ENCODE assay signal across 9 cellular contexts in the genomic region with DNA sequence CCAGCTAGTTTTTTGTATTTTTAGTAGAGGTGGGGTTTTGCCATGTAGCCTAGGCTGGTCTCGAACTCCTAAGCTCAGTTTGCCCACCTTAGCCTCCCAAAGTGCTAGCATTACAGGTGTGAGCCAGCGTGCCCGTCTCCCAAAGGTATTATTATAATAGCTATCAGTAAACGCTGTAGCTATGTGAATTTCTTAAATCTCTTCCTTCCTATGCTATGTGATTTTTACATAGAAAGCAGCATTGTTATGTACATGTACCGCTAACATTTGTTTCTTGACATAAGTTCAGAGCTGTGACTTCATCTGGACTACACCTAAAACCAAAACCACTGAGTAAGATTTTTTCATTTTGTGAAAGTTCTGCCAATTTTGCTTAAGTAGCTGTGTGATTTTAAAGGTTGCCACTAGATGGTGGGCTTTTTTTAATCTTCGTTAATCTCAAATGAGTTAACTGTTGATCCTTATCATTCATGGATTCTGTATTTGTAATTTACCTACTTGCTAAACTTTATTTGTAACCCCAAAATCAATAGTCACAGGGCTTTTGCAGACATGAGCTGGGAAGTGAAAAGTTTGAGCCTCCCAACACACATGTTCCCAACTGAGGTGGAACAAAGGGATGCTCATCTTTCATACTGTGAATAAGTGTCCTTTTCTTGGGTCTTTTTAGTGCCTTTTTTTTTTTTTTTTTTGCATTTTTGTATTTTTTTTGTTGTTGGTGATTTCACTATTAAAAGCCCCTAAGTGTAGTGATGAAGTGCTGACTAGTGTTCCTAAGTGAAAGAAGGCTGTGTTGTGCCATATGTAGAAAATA. TPM values are rescaled to one million over a fixed set of nuclear protein-coding genes. Genes with fewer than 3 reads are reported as not detected.
DNase-seq lines count a peak whose midpoint lies in the region; ATAC-seq and TF ChIP-seq lines count a peak whose summit lies in the region.
"Had no signal": no experiment of that assay in that cellular context is flagged by ENCODE, and none has a peak within 500 bp of the region (broad histone marks: within the 10 kb centered on the region; RNA-seq: fewer than 3 reads in every experiment).

No MANE protein-coding gene starts in this region.

- no peaks in the 10 kb centered on the region for H3K27me3 Mint-ChIP-seq in CD8-positive, alpha-beta T cell (ENCODE audit: low read depth)
- no peaks in the 10 kb centered on the region for H3K27me3 Mint-ChIP-seq in chondrocyte (ENCODE audit: low read depth)
- H3K27me3 Mint-ChIP-seq in natural killer cell treated with Interleukin-12 subunit alpha and Interleukin-12 subunit beta and Interleukin-15 and Interleukin-18, amount 100 ng/mL, for 72 hours = no peaks in the 10 kb centered on the region
- no peaks in the 10 kb centered on the region for H3K27me3 Mint-ChIP-seq in activated CD4-positive, alpha-beta memory T cell treated with anti-CD3 and anti-CD28 coated beads for 36 hours

- CTCF ChIA-PET in CD8-positive, alpha-beta T cell (lab: Charles Lee) = no interaction called here
- CTCF ChIA-PET in activated CD4-positive, alpha-beta memory T cell treated with anti-CD3 and anti-CD28 coated beads for 36 hours (lab: Charles Lee) = interaction anchor here (0.7 to 1.4 kb wide), 9 partner anchors 20 to 714 kb away, joined by 3 to 8 read pairs (median 4); no protein-coding TSS in a partner anchor

- POLR2A ChIA-PET in CD8-positive, alpha-beta T cell (lab: Charles Lee) = no interaction called here
- POLR2A ChIA-PET in activated CD4-positive, alpha-beta memory T cell treated with anti-CD3 and anti-CD28 coated beads for 36 hours (lab: Charles Lee) = no interaction called here

- no peaks in the 10 kb centered on the region for H3K27me3 ChIP-seq in CD8-positive, alpha-beta T cell (ENCODE audit: insufficient read depth, low read length)
- no peaks in the 10 kb centered on the region for H3K27me3 ChIP-seq in H7 (ENCODE audit: control insufficient read depth, insufficient read depth, low read length)

- H3K9me3 Mint-ChIP-seq in CD8-positive, alpha-beta T cell = no peaks in the 10 kb centered on the region
- no peaks in the 10 kb centered on the region for H3K9me3 Mint-ChIP-seq in chondrocyte (ENCODE audit: low read depth)
- H3K9me3 Mint-ChIP-seq in natural killer cell treated with Interleukin-12 subunit alpha and Interleukin-12 subunit beta and Interleukin-15 and Interleukin-18, amount 100 ng/mL, for 72 hours = no peaks in the 10 kb centered on the region
- H3K9me3 Mint-ChIP-seq in activated CD4-positive, alpha-beta memory T cell treated with anti-CD3 and anti-CD28 coated beads for 36 hours = no peaks in the 10 kb centered on the region

- peak; percentile 30 for TF ChIP-seq CTCF in CD8-positive, alpha-beta T cell (IDR thresholded peaks at IDR 0.05)
- TF ChIP-seq CTCF in LNCaP clone FGC (IDR thresholded peaks at IDR 0.05; ENCODE audit: control insufficient read depth, extremely low read depth, insufficient read depth) (peak; percentile 35), chondrocyte (IDR thresholded peaks at IDR 0.05) (peak; percentile 81)

- no peaks in the 10 kb centered on the region for H3K4me1 Mint-ChIP-seq in CD8-positive, alpha-beta T cell (ENCODE audit: low read depth)
- H3K4me1 Mint-ChIP-seq in chondrocyte (ENCODE audit: low read depth) = no peaks in the 10 kb centered on the region
- peaks cover 9 to 14% of the 10 kb centered on the region in 2 donors for H3K4me1 Mint-ChIP-seq in natural killer cell treated with Interleukin-12 subunit alpha and Interleukin-12 subunit beta and Interleukin-15 and Interleukin-18, amount 100 ng/mL, for 72 hours (ENCODE audit: low read depth in 2 of 2)
- peaks cover 14% of the 10 kb centered on the region for H3K4me1 Mint-ChIP-seq in activated CD4-positive, alpha-beta memory T cell treated with anti-CD3 and anti-CD28 coated beads for 36 hours (ENCODE audit: low read depth)

- H3K4me3 ChIP-seq in CD8-positive, alpha-beta T cell (ENCODE audit: low read depth, low read length) = no peak overlapping the region
- H3K4me3 ChIP-seq in LNCaP clone FGC (ENCODE audit: low read depth, low read length) (no peak overlapping the region), H7 (ENCODE audit: insufficient read depth, low read depth, low read length) (no peak overlapping the region)

- peaks cover 82% of the 10 kb centered on the region for H3K36me3 Mint-ChIP-seq in CD8-positive, alpha-beta T cell
- peaks cover 38% of the 10 kb centered on the region for H3K36me3 Mint-ChIP-seq in chondrocyte (ENCODE audit: low read depth)
- peaks cover 28% of the 10 kb centered on the region for H3K36me3 Mint-ChIP-seq in natural killer cell treated with Interleukin-12 subunit alpha and Interleukin-12 subunit beta and Interleukin-15 and Interleukin-18, amount 100 ng/mL, for 72 hours
- peaks cover 38% of the 10 kb centered on the region for H3K36me3 Mint-ChIP-seq in activated CD4-positive, alpha-beta memory T cell treated with anti-CD3 and anti-CD28 coated beads for 36 hours

- no peak overlapping the region for H3K4me3 Mint-ChIP-seq in CD8-positive, alpha-beta T cell
- H3K4me3 Mint-ChIP-seq in chondrocyte (ENCODE audit: unreplicated experiment) = no peak overlapping the region
- H3K4me3 Mint-ChIP-seq in natural killer cell treated with Interleukin-12 subunit alpha and Interleukin-12 subunit beta and Interleukin-15 and Interleukin-18, amount 100 ng/mL, for 72 hours = no peak overlapping the region
- H3K4me3 Mint-ChIP-seq in activated CD4-positive, alpha-beta memory T cell treated with anti-CD3 and anti-CD28 coated beads for 36 hours = no peak overlapping the region

- H3K27ac Mint-ChIP-seq in CD8-positive, alpha-beta T cell = peak overlapping the region; percentile 25
- H3K27ac Mint-ChIP-seq in chondrocyte (ENCODE audit: unreplicated experiment) = no peak overlapping the region
- H3K27ac Mint-ChIP-seq in natural killer cell treated with Interleukin-12 subunit alpha and Interleukin-12 subunit beta and Interleukin-15 and Interleukin-18, amount 100 ng/mL, for 72 hours = peak overlapping the region; percentile 30 to 31
- H3K27ac Mint-ChIP-seq in activated CD4-positive, alpha-beta memory T cell treated with anti-CD3 and anti-CD28 coated beads for 36 hours = no peak overlapping the region

- H3K9me3 ChIP-seq in CD8-positive, alpha-beta T cell (ENCODE audit: low read length) = no peaks in the 10 kb centered on the region

- intact Hi-C loops in CD8-positive, alpha-beta T cell (cut with DNase I, micrococcal nuclease) = loop anchor here in 1 of 2 experiments (5.0 to 10.0 kb wide), 2 partner anchors 221 to 713 kb away; no protein-coding TSS in a partner anchor
- intact Hi-C loops in activated CD4-positive, alpha-beta memory T cell treated with anti-CD3 and anti-CD28 coated beads for 36 hours (cut with micrococcal nuclease) = loop anchor here (1.0 kb wide), 1 partner anchor 80 kb away; no protein-coding TSS in a partner anchor

- ATAC-seq in CD8-positive, alpha-beta T cell = no peak
- no peak for ATAC-seq in natural killer cell treated with Interleukin-12 subunit alpha and Interleukin-12 subunit beta and Interleukin-15 and Interleukin-18, amount 100 ng/mL, for 72 hours
- ATAC-seq in HG02938 (IDR thresholded peaks at IDR 0.05; ENCODE audit: unreplicated experiment) = no peak

- no peak for DNase-seq in CD8-positive, alpha-beta T cell
- DNase-seq in LNCaP clone FGC (ENCODE audit: low read depth) (no peak), chondrocyte (ENCODE audit: low spot score) (no peak), H7 (no peak), activated gamma-delta T cell treated with Interleukin-2 at 50 U/mL for 16 hours (no peak)
- DNase-seq in natural killer cell treated with Interleukin-12 subunit alpha and Interleukin-12 subunit beta and Interleukin-15 and Interleukin-18, amount 100 ng/mL, for 72 hours (ENCODE audit: low spot score) = no peak
- no peak for DNase-seq in activated CD4-positive, alpha-beta memory T cell treated with anti-CD3 and anti-CD28 coated beads for 36 hours
- DNase-seq: activated CD4-positive, CD25-positive, alpha-beta regulatory T cell treated with anti-CD3 and anti-CD28 coated beads, Interleukin-2, amount 50 U/mL, for 72 hours had no signal

- no peaks in the 10 kb centered on the region for H3K4me1 ChIP-seq in CD8-positive, alpha-beta T cell (ENCODE audit: insufficient read depth, low read length)

- no peak overlapping the region for H3K27ac ChIP-seq in CD8-positive, alpha-beta T cell (ENCODE audit: low read depth, low read length)

- peaks cover 29% of the 10 kb centered on the region for H3K36me3 ChIP-seq in CD8-positive, alpha-beta T cell (ENCODE audit: insufficient read depth, low read length)
- peaks cover 22% of the 10 kb centered on the region for H3K36me3 ChIP-seq in H7 (replicated peaks; ENCODE audit: control insufficient read depth, insufficient read depth, low read length)

RNA-seq across cellular contexts. Expression of a gene that starts 21.9 kb away (rescaled TPM):
- 10 to 100 TPM; 61.2 to 63.5 TPM for total RNA-seq in CD8-positive, alpha-beta T cell
- 267 to 300 TPM (median 269 TPM) in 3 replicates for total RNA-seq in chondrocyte
- 100 to 1,000 TPM; 154 to 230 TPM for total RNA-seq in natural killer cell treated with Interleukin-12 subunit alpha and Interleukin-12 subunit beta and Interleukin-15 and Interleukin-18, amount 100 ng/mL, for 72 hours
- 100 to 1,000 TPM; 221 to 229 TPM for total RNA-seq in activated CD4-positive, alpha-beta memory T cell treated with anti-CD3 and anti-CD28 coated beads for 36 hours
- total RNA-seq in H7 (2014; rRNA removed; shearing (Covaris generic)) = 106 and 109 TPM in 2 replicates

Comparison
In these comparisons a context has a peak if more than half of its experiments do, and no peak if none do; other contexts are left out.
1. H3K27ac Mint-ChIP-seq: peak in CD8-positive, alpha-beta T cell (single experiment) and natural killer cell treated with Interleukin-12 subunit alpha and Interleukin-12 subunit beta and Interleukin-15 and Interleukin-18, amount 100 ng/mL, for 72 hours (2 of 2); none in chondrocyte (single experiment) and activated CD4-positive, alpha-beta memory T cell treated with anti-CD3 and anti-CD28 coated beads for 36 hours (single experiment).
2. CTCF ChIP-seq: peak in every context shown above with its lines; median percentile 81 in chondrocyte; 35 in LNCaP clone FGC; 30 in CD8-positive, alpha-beta T cell.